Comparison of ENCODE assay signal across 1 cellular context in the genomic region with DNA sequence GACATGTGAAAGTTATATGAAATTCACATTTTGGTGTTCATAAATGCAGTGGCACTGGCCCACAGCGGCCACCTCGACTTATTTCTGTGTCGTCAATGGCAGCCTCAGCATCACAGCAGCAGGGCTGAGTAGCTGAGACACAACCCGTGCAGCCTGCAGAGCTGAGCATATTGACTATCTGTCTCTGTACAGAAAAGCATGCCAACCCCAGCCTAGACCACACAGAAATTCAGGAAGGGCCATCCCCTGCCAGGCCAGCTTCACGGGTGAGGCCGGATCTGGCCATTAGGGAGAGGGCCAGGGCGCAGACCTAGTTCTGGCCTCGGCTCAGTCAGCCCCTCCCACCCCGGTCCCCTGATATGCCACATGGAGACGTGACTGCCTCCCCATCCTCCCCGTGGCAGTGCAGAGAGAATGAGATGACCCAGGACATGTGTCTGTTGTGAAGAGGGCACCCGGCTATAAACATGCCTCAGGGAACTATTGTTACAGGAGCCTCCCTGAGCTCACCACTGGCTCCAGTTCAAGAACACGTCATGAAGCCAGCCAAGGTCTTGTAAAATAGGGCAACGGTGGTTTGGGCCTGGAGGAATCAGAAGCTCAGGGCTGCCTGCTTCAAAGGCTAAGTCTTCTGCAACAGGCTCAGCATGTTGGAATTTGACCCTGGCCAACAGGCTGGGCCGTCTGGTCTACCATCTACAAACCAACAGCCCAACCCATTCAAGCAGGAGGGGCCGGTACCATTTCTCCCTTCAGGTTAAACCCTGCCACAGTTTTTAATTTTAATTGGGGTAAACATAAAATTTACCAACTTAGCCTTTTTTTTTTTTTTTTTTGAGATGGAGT.
A peak's percentile ranks its signal among the peaks of the same experiment; 100 is the strongest.
TF ChIP-seq lines count a peak whose summit lies in the region.

No MANE protein-coding gene starts in this region.

TF ChIP-seq in SK-N-SH, 30 proteins besides CTCF, POLR2A, EP300 and RAD21 (continued from another document):
- TF ChIP-seq, protein P1, sequence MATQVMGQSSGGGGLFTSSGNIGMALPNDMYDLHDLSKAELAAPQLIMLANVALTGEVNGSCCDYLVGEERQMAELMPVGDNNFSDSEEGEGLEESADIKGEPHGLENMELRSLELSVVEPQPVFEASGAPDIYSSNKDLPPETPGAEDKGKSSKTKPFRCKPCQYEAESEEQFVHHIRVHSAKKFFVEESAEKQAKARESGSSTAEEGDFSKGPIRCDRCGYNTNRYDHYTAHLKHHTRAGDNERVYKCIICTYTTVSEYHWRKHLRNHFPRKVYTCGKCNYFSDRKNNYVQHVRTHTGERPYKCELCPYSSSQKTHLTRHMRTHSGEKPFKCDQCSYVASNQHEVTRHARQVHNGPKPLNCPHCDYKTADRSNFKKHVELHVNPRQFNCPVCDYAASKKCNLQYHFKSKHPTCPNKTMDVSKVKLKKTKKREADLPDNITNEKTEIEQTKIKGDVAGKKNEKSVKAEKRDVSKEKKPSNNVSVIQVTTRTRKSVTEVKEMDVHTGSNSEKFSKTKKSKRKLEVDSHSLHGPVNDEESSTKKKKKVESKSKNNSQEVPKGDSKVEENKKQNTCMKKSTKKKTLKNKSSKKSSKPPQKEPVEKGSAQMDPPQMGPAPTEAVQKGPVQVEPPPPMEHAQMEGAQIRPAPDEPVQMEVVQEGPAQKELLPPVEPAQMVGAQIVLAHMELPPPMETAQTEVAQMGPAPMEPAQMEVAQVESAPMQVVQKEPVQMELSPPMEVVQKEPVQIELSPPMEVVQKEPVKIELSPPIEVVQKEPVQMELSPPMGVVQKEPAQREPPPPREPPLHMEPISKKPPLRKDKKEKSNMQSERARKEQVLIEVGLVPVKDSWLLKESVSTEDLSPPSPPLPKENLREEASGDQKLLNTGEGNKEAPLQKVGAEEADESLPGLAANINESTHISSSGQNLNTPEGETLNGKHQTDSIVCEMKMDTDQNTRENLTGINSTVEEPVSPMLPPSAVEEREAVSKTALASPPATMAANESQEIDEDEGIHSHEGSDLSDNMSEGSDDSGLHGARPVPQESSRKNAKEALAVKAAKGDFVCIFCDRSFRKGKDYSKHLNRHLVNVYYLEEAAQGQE (IDR thresholded peaks at IDR 0.05; ENCODE audit: low read depth, low read length): no peak
- TF ChIP-seq ELF1 (IDR thresholded peaks at IDR 0.05) (no peak), FOXJ3 (CRISPR knock-in tag; IDR thresholded peaks at IDR 0.05) (peak; percentile 97), GABPA (IDR thresholded peaks at IDR 0.05; ENCODE audit: low read depth) (no peak), MXI1 (IDR thresholded peaks at IDR 0.05; ENCODE audit: low read depth, low read length) (peak; percentile 96), GATA2 (CRISPR knock-in tag; IDR thresholded peaks at IDR 0.05) (peak; percentile 40), CHD2 (IDR thresholded peaks at IDR 0.05; ENCODE audit: low read length, partially characterized antibody) (peak; percentile 94), RCOR1 (IDR thresholded peaks at IDR 0.05; ENCODE audit: low read length) (peak; percentile 82), FOSL2 (IDR thresholded peaks at IDR 0.05; ENCODE audit: borderline replicate concordance, low read depth) (0 out of 2 replicates have a peak, but pooled peaks have one; percentile 4), POLR2AphosphoS5 (IDR thresholded peaks at IDR 0.05; ENCODE audit: low read depth, low read length) (peak; percentile 49; the same call in 1 of the 2 replicates)
